Comparison of ENCODE assay signal across 27 cellular contexts in genomic region chr11:74327076-74327475, GRCh38. TPM values are rescaled to one million over a fixed set of nuclear protein-coding genes. Genes with fewer than 3 reads are reported as not detected.
"Had no signal": no experiment of that assay in that cellular context is flagged by ENCODE, and none has a peak within 500 bp of the region (broad histone marks: within the 10 kb centered on the region; RNA-seq: fewer than 3 reads in every experiment).

No MANE protein-coding gene starts in this region.

- DNase-seq: activated CD4-positive, alpha-beta T cell treated with anti-CD3 and anti-CD28 coated beads, Interleukin-2, amount 10 ng/mL, durations not matched to agents 24 days and 14 days; activated CD4-positive, alpha-beta T cell treated with anti-CD3 and anti-CD28 coated beads, Interleukin-2, amount 50 U/mL, for 4 hours; activated CD8-positive, alpha-beta T cell treated with anti-CD3 and anti-CD28 coated beads for 36 hours; activated naive CD4-positive, alpha-beta T cell treated with anti-CD3 and anti-CD28 coated beads, Interleukin-2, amount 10 ng/mL, durations not matched to agents 7 days and 5 days; activated naive CD8-positive, alpha-beta T cell treated with anti-CD3 and anti-CD28 coated beads for 36 hours; activated T-cell treated with anti-CD3 and anti-CD28 coated beads, Interleukin-2, amount 50 U/mL, for 4 hours; amniotic stem cell; aorta; NCI-H1092 treated with DMSO at 0.1 percent for 48 hours; NCI-H146; NCI-H187; NCI-H2029 treated with DMSO at 0.1 percent for 48 hours; NCI-H2107; NCI-H2171; NCI-H510A; NCI-H526; NCI-H748 treated with DMSO at 0.1 percent for 48 hours; NK-92 treated with Interleukin-12 subunit alpha and Interleukin-12 subunit beta, amount 100 ng/mL, for 24 hours; SHP77; SJCRH30 had no signal

- H3K4me3 Mint-ChIP-seq: activated CD4-positive, alpha-beta T cell treated with anti-CD3 and anti-CD28 coated beads, Interleukin-2, amount 10 ng/mL, durations not matched to agents 24 days and 14 days; activated CD8-positive, alpha-beta T cell treated with anti-CD3 and anti-CD28 coated beads for 36 hours; activated naive CD4-positive, alpha-beta T cell treated with anti-CD3 and anti-CD28 coated beads, Interleukin-2, amount 10 ng/mL, durations not matched to agents 7 days and 5 days; activated naive CD8-positive, alpha-beta T cell treated with anti-CD3 and anti-CD28 coated beads for 36 hours; activated T-cell treated with anti-CD3 and anti-CD28 coated beads, Interleukin-2, amount 50 U/mL, for 4 hours; activated T-helper 1 cell treated with anti-CD3 and anti-CD28 coated beads, Interleukin-12 subunit alpha, Interleukin-12 subunit beta, Interleukin-2, Interleukin-4 antibody, amounts not matched to agents 30 ng/mL and 10 ng/mL and 1 ng/mL, durations not matched to agents 14 hours and 24 hours and 36 hours; T-helper 2 cell treated with Interferon-gamma antibody and Interleukin-4, amounts not matched to agents 5 μg/mL and 100 μg/mL, for 36 hours had no signal

- H3K4me3 ChIP-seq: cardiac muscle cell, SJCRH30, SK-N-MC had no signal

- H3K36me3 ChIP-seq: cardiac muscle cell, SJCRH30 had no signal

- H3K4me1 Mint-ChIP-seq: activated CD4-positive, alpha-beta T cell treated with anti-CD3 and anti-CD28 coated beads, Interleukin-2, amount 10 ng/mL, durations not matched to agents 24 days and 14 days; activated naive CD4-positive, alpha-beta T cell treated with anti-CD3 and anti-CD28 coated beads, Interleukin-2, amount 10 ng/mL, durations not matched to agents 7 days and 5 days; activated naive CD8-positive, alpha-beta T cell treated with anti-CD3 and anti-CD28 coated beads for 36 hours had no signal

- H3K27ac ChIP-seq: cardiac muscle cell, SJCRH30, SK-N-MC had no signal

- H3K9me3 Mint-ChIP-seq: activated CD4-positive, alpha-beta T cell treated with anti-CD3 and anti-CD28 coated beads, Interleukin-2, amount 10 ng/mL, durations not matched to agents 24 days and 14 days; activated CD8-positive, alpha-beta T cell treated with anti-CD3 and anti-CD28 coated beads for 36 hours; activated naive CD4-positive, alpha-beta T cell treated with anti-CD3 and anti-CD28 coated beads, Interleukin-2, amount 10 ng/mL, durations not matched to agents 7 days and 5 days; activated naive CD8-positive, alpha-beta T cell treated with anti-CD3 and anti-CD28 coated beads for 36 hours; activated T-cell treated with anti-CD3 and anti-CD28 coated beads, Interleukin-2, amount 50 U/mL, for 4 hours; activated T-helper 1 cell treated with anti-CD3 and anti-CD28 coated beads, Interleukin-12 subunit alpha, Interleukin-12 subunit beta, Interleukin-2, Interleukin-4 antibody, amounts not matched to agents 30 ng/mL and 10 ng/mL and 1 ng/mL, durations not matched to agents 14 hours and 24 hours and 36 hours; T-helper 2 cell treated with Interferon-gamma antibody and Interleukin-4, amounts not matched to agents 5 μg/mL and 100 μg/mL, for 36 hours had no signal

- H3K27ac Mint-ChIP-seq: activated CD4-positive, alpha-beta T cell treated with anti-CD3 and anti-CD28 coated beads, Interleukin-2, amount 10 ng/mL, durations not matched to agents 24 days and 14 days; activated CD8-positive, alpha-beta T cell treated with anti-CD3 and anti-CD28 coated beads for 36 hours; activated naive CD4-positive, alpha-beta T cell treated with anti-CD3 and anti-CD28 coated beads, Interleukin-2, amount 10 ng/mL, durations not matched to agents 7 days and 5 days; activated naive CD8-positive, alpha-beta T cell treated with anti-CD3 and anti-CD28 coated beads for 36 hours; activated T-helper 1 cell treated with anti-CD3 and anti-CD28 coated beads, Interleukin-12 subunit alpha, Interleukin-12 subunit beta, Interleukin-2, Interleukin-4 antibody, amounts not matched to agents 30 ng/mL and 10 ng/mL and 1 ng/mL, durations not matched to agents 14 hours and 24 hours and 36 hours; T-helper 2 cell treated with Interferon-gamma antibody and Interleukin-4, amounts not matched to agents 5 μg/mL and 100 μg/mL, for 36 hours had no signal

- H3K27me3 Mint-ChIP-seq: activated naive CD8-positive, alpha-beta T cell treated with anti-CD3 and anti-CD28 coated beads for 36 hours had no signal

- H3K9me3 ChIP-seq: SJCRH30 had no signal

- H3K27me3 ChIP-seq: cardiac muscle cell, SJCRH30 had no signal

- H3K36me3 Mint-ChIP-seq: activated naive CD4-positive, alpha-beta T cell treated with anti-CD3 and anti-CD28 coated beads, Interleukin-2, amount 10 ng/mL, durations not matched to agents 7 days and 5 days had no signal

- ATAC-seq: activated CD8-positive, alpha-beta T cell treated with anti-CD3 and anti-CD28 coated beads for 36 hours; activated T-cell treated with anti-CD3 and anti-CD28 coated beads, Interleukin-2, amount 50 U/mL, for 4 hours had no signal

RNA-seq across cellular contexts. Expression of gene P4HA3, which starts 15.6 kb away (rescaled TPM):
- total RNA-seq: activated CD4-positive, alpha-beta T cell treated with anti-CD3 and anti-CD28 coated beads, Interleukin-2, amount 10 ng/mL, durations not matched to agents 24 days and 14 days; activated CD8-positive, alpha-beta memory T cell treated with anti-CD3 and anti-CD28 coated beads for 36 hours; activated CD8-positive, alpha-beta T cell treated with anti-CD3 and anti-CD28 coated beads for 36 hours; activated naive CD8-positive, alpha-beta T cell treated with anti-CD3 and anti-CD28 coated beads for 36 hours; activated T-cell treated with anti-CD3 and anti-CD28 coated beads, Interleukin-2, amount 50 U/mL, for 4 hours; activated T-helper 1 cell treated with anti-CD3 and anti-CD28 coated beads, Interleukin-12 subunit alpha, Interleukin-12 subunit beta, Interleukin-2, Interleukin-4 antibody, amounts not matched to agents 30 ng/mL and 10 ng/mL and 1 ng/mL, durations not matched to agents 14 hours and 24 hours and 36 hours; cardiac muscle cell; OCI-LY7; SJCRH30; T-helper 1 cell treated with Interleukin-12 subunit alpha and Interleukin-12 subunit beta and Interleukin-4 antibody, amounts not matched to agents 30 ng/mL and 1 ng/mL, for 36 hours had no signal
